In genomic region chr2:224602736-224603375, GRCh38 we compare ENCODE assay signal across 8 cellular contexts. TPM values are rescaled to one million over a fixed set of nuclear protein-coding genes. Genes with fewer than 3 reads are reported as not detected.
DNase-seq lines count a peak whose midpoint lies in the region; ATAC-seq and TF ChIP-seq lines count a peak whose summit lies in the region.
"Not testable (repeated sequence)": the region's sequence is repeated elsewhere in the genome, so short reads cannot be mapped to it uniquely, and the experiment has no call there.

No MANE protein-coding gene starts in this region.

- H3K27me3 Mint-ChIP-seq in CD14-positive monocyte (ENCODE audit: low read depth in 3 of 3) (peaks cover 10 to 11% (median 10%) of the 10 kb centered on the region in 3 donors), natural killer cell (ENCODE audit: low read depth in 2 of 2) (peaks cover 2 to 14% of the 10 kb centered on the region in 2 donors)
- not testable (repeated sequence) for H3K27me3 Mint-ChIP-seq in activated B cell treated with CpG ODN at 0.5 μM for 24 hours; stimulated activated naive CD8-positive, alpha-beta T cell treated with anti-CD3 and anti-CD28 coated beads, Interleukin-15, Interleukin-2, amounts not matched to agents 100 ng/mL and 50 ng/mL, for 24 hours
- H3K27me3 Mint-ChIP-seq in activated CD8-positive, alpha-beta memory T cell treated with anti-CD3 and anti-CD28 coated beads, Interleukin-2, amount 10 ng/mL, durations not matched to agents 7 days and 5 days = peaks cover 12% of the 10 kb centered on the region
- peaks cover 15% of the 10 kb centered on the region for H3K27me3 Mint-ChIP-seq in activated naive CD4-positive, alpha-beta T cell treated with anti-CD3 and anti-CD28 coated beads, Interleukin-2, amount 10 ng/mL, durations not matched to agents 7 days and 5 days

- POLR2A ChIA-PET in activated B cell treated with CpG ODN at 0.5 μM for 24 hours (lab: Charles Lee) = interaction anchor here (0.7 to 4.1 kb wide), 3 partner anchors 11 to 36 kb away, joined by 3 to 29 read pairs (median 3); partner anchors contain the start of gene CUL3

- TF ChIP-seq CTCF in CD14-positive monocyte (IDR thresholded peaks at IDR 0.05); activated B cell treated with CpG ODN at 0.5 μM for 24 hours (IDR thresholded peaks at IDR 0.05); natural killer cell (IDR thresholded peaks at IDR 0.05): not testable (repeated sequence)

- not testable (repeated sequence) for H3K27me3 ChIP-seq in effector memory CD4-positive, alpha-beta T cell (replicated peaks; ENCODE audit: control insufficient read depth, insufficient read depth, low read length, poor library complexity, severe bottlenecking)

- H3K4me1 Mint-ChIP-seq in CD14-positive monocyte = peaks cover 10% of the 10 kb centered on the region
- H3K4me1 Mint-ChIP-seq in activated B cell treated with CpG ODN at 0.5 μM for 24 hours = peaks cover 14% of the 10 kb centered on the region
- H3K4me1 Mint-ChIP-seq in activated CD8-positive, alpha-beta memory T cell treated with anti-CD3 and anti-CD28 coated beads, Interleukin-2, amount 10 ng/mL, durations not matched to agents 7 days and 5 days = peaks cover 12% of the 10 kb centered on the region
- H3K4me1 Mint-ChIP-seq in activated naive CD4-positive, alpha-beta T cell treated with anti-CD3 and anti-CD28 coated beads, Interleukin-2, amount 10 ng/mL, durations not matched to agents 7 days and 5 days = not testable (repeated sequence)
- H3K4me1 Mint-ChIP-seq in natural killer cell = peaks cover 11% of the 10 kb centered on the region in 2 donors
- peaks cover 17% of the 10 kb centered on the region for H3K4me1 Mint-ChIP-seq in stimulated activated naive CD8-positive, alpha-beta T cell treated with anti-CD3 and anti-CD28 coated beads, Interleukin-15, Interleukin-2, amounts not matched to agents 100 ng/mL and 50 ng/mL, for 24 hours (ENCODE audit: low read depth)

- H3K4me3 Mint-ChIP-seq in CD14-positive monocyte = peak overlapping the region; percentile 79 to 95
- H3K4me3 Mint-ChIP-seq in activated B cell treated with CpG ODN at 0.5 μM for 24 hours = peak overlapping the region; percentile 91
- H3K4me3 Mint-ChIP-seq in activated CD8-positive, alpha-beta memory T cell treated with anti-CD3 and anti-CD28 coated beads, Interleukin-2, amount 10 ng/mL, durations not matched to agents 7 days and 5 days = peak overlapping the region; percentile 74
- H3K4me3 Mint-ChIP-seq in activated naive CD4-positive, alpha-beta T cell treated with anti-CD3 and anti-CD28 coated beads, Interleukin-2, amount 10 ng/mL, durations not matched to agents 7 days and 5 days = peak overlapping the region; percentile 51
- peak overlapping the region; percentile 91 for H3K4me3 Mint-ChIP-seq in natural killer cell
- H3K4me3 Mint-ChIP-seq in stimulated activated naive CD8-positive, alpha-beta T cell treated with anti-CD3 and anti-CD28 coated beads, Interleukin-15, Interleukin-2, amounts not matched to agents 100 ng/mL and 50 ng/mL, for 24 hours = peak overlapping the region; percentile 83

- intact Hi-C loops in CD14-positive monocyte (cut with micrococcal nuclease); natural killer cell (cut with micrococcal nuclease): not testable (repeated sequence)
- intact Hi-C loops in activated B cell treated with CpG ODN at 0.5 μM for 24 hours (cut with micrococcal nuclease) = loop anchor here (5.0 kb wide), 1 partner anchor 34 kb away; no protein-coding TSS in a partner anchor

- H3K9me3 Mint-ChIP-seq in CD14-positive monocyte; activated B cell treated with CpG ODN at 0.5 μM for 24 hours; activated CD8-positive, alpha-beta memory T cell treated with anti-CD3 and anti-CD28 coated beads, Interleukin-2, amount 10 ng/mL, durations not matched to agents 7 days and 5 days (ENCODE audit: low read depth); activated naive CD4-positive, alpha-beta T cell treated with anti-CD3 and anti-CD28 coated beads, Interleukin-2, amount 10 ng/mL, durations not matched to agents 7 days and 5 days; natural killer cell; stimulated activated naive CD8-positive, alpha-beta T cell treated with anti-CD3 and anti-CD28 coated beads, Interleukin-15, Interleukin-2, amounts not matched to agents 100 ng/mL and 50 ng/mL, for 24 hours: not testable (repeated sequence)

- not testable (repeated sequence) for DNase-seq in CD14-positive monocyte (ENCODE audit: low spot score); activated CD8-positive, alpha-beta memory T cell treated with anti-CD3 and anti-CD28 coated beads, Interleukin-2, amount 10 ng/mL, durations not matched to agents 7 days and 5 days; activated naive CD4-positive, alpha-beta T cell treated with anti-CD3 and anti-CD28 coated beads, Interleukin-2, amount 10 ng/mL, durations not matched to agents 7 days and 5 days; effector memory CD4-positive, alpha-beta T cell; natural killer cell
- DNase-seq in KBM-7 = peak; percentile 67
- DNase-seq in activated B cell treated with CpG ODN at 0.5 μM for 24 hours = peak; percentile 21

- not testable (repeated sequence) for H3K27ac ChIP-seq in effector memory CD4-positive, alpha-beta T cell (ENCODE audit: insufficient read depth, low read length, poor library complexity, severe bottlenecking)

- not testable (repeated sequence) for H3K36me3 ChIP-seq in effector memory CD4-positive, alpha-beta T cell (ENCODE audit: control insufficient read depth, insufficient read depth, low read length)

- H3K4me3 ChIP-seq in effector memory CD4-positive, alpha-beta T cell (ENCODE audit: insufficient read depth, low read depth, low read length, poor library complexity, severe bottlenecking) = peak overlapping the region; percentile 8

- H3K27ac Mint-ChIP-seq in CD14-positive monocyte (peak overlapping the region in 3 of 7 donors; percentile 10 to 73 (median 63)), activated B cell treated with CpG ODN at 0.5 μM for 24 hours (peak overlapping the region; percentile 86), natural killer cell (peak overlapping the region; percentile 54 to 62)
- not testable (repeated sequence) for H3K27ac Mint-ChIP-seq in activated CD8-positive, alpha-beta memory T cell treated with anti-CD3 and anti-CD28 coated beads, Interleukin-2, amount 10 ng/mL, durations not matched to agents 7 days and 5 days; activated naive CD4-positive, alpha-beta T cell treated with anti-CD3 and anti-CD28 coated beads, Interleukin-2, amount 10 ng/mL, durations not matched to agents 7 days and 5 days
- peak overlapping the region; percentile 31 for H3K27ac Mint-ChIP-seq in stimulated activated naive CD8-positive, alpha-beta T cell treated with anti-CD3 and anti-CD28 coated beads, Interleukin-15, Interleukin-2, amounts not matched to agents 100 ng/mL and 50 ng/mL, for 24 hours

- not testable (repeated sequence) for H3K9me3 ChIP-seq in effector memory CD4-positive, alpha-beta T cell (ENCODE audit: control insufficient read depth, low read length)

- not testable (repeated sequence) for ATAC-seq in activated B cell treated with CpG ODN at 0.5 μM for 24 hours (ENCODE audit: low read depth); activated CD8-positive, alpha-beta memory T cell treated with anti-CD3 and anti-CD28 coated beads, Interleukin-2, amount 10 ng/mL, durations not matched to agents 7 days and 5 days; natural killer cell

- CTCF ChIA-PET in activated B cell treated with CpG ODN at 0.5 μM for 24 hours (lab: Charles Lee) = interaction anchor here (0.9 kb wide), 1 partner anchor 48 kb away, joined by 3 read pairs; no protein-coding TSS in a partner anchor
- CTCF ChIA-PET in activated CD8-positive, alpha-beta memory T cell treated with anti-CD3 and anti-CD28 coated beads, Interleukin-2, amount 10 ng/mL, durations not matched to agents 7 days and 5 days (lab: Charles Lee) = not testable (repeated sequence)
- CTCF ChIA-PET in activated naive CD4-positive, alpha-beta T cell treated with anti-CD3 and anti-CD28 coated beads, Interleukin-2, amount 10 ng/mL, durations not matched to agents 7 days and 5 days (lab: Charles Lee) = interaction anchor here (0.7 kb wide), 1 partner anchor 234 kb away, joined by 3 read pairs; no protein-coding TSS in a partner anchor

- in situ Hi-C loops in KBM-7 (cut with MboI; ENCODE audit: low pct_unique_long_range_greater_than_20kb, low sequenced_read_pairs) = not testable (repeated sequence)

- H3K36me3 Mint-ChIP-seq in CD14-positive monocyte; activated B cell treated with CpG ODN at 0.5 μM for 24 hours (ENCODE audit: low read depth); activated CD8-positive, alpha-beta memory T cell treated with anti-CD3 and anti-CD28 coated beads, Interleukin-2, amount 10 ng/mL, durations not matched to agents 7 days and 5 days; activated naive CD4-positive, alpha-beta T cell treated with anti-CD3 and anti-CD28 coated beads, Interleukin-2, amount 10 ng/mL, durations not matched to agents 7 days and 5 days; natural killer cell; stimulated activated naive CD8-positive, alpha-beta T cell treated with anti-CD3 and anti-CD28 coated beads, Interleukin-15, Interleukin-2, amounts not matched to agents 100 ng/mL and 50 ng/mL, for 24 hours (ENCODE audit: low read depth): not testable (repeated sequence)

- not testable (repeated sequence) for H3K4me1 ChIP-seq in effector memory CD4-positive, alpha-beta T cell (ENCODE audit: control insufficient read depth, insufficient read depth, low read length, poor library complexity, severe bottlenecking)

RNA-seq across cellular contexts. Expression of gene CUL3, which starts 17.7 kb away (rescaled TPM):
- polyA plus RNA-seq in CD14-positive monocyte = 10 to 100 TPM; 12.3 to 12.9 TPM
- 99.4 and 114 TPM in 2 replicates for total RNA-seq in activated B cell treated with CpG ODN at 0.5 μM for 24 hours
- 10 to 100 TPM; 72.2 to 79.8 TPM for total RNA-seq in activated CD8-positive, alpha-beta memory T cell treated with anti-CD3 and anti-CD28 coated beads, Interleukin-2, amount 10 ng/mL, durations not matched to agents 7 days and 5 days
- 100 to 1,000 TPM; 102 to 125 (median 115) TPM for total RNA-seq in natural killer cell
